Comparison of ENCODE assay signal across 11 cellular contexts in genomic region chr9:84121991-84122523, GRCh38.
DNase-seq lines count a peak whose midpoint lies in the region; TF ChIP-seq lines count a peak whose summit lies in the region.
"Had no signal": no experiment of that assay in that cellular context is flagged by ENCODE, and none has a peak within 500 bp of the region (broad histone marks: within the 10 kb centered on the region; RNA-seq: fewer than 3 reads in every experiment).

No MANE protein-coding gene starts in this region.

- no peaks in the 10 kb centered on the region for H3K36me3 Mint-ChIP-seq in neural progenitor cell
- H3K36me3 Mint-ChIP-seq: memory B cell had no signal

- H3K27me3 ChIP-seq in neural progenitor cell: no peaks in the 10 kb centered on the region

- H3K4me2 ChIP-seq in neural progenitor cell: peak overlapping the region; percentile 4

- TF ChIP-seq CTCF in cardiac fibroblast (IDR thresholded peaks at IDR 0.05; ENCODE audit: low read depth, low read length) (no peak), neural progenitor cell (IDR thresholded peaks at IDR 0.05) (no peak), GM13977 (IDR thresholded peaks at IDR 0.05; ENCODE audit: extremely low read depth, insufficient read depth, missing control alignments) (no peak)

- no peak overlapping the region for H3K9ac ChIP-seq in neural progenitor cell

- peak; percentile 63 for DNase-seq in GM03348 (ENCODE audit: low spot score)
- peak; percentile 63 for DNase-seq in NCI-H2029 treated with DMSO at 0.1 percent for 48 hours (lab: John Stamatoyannopoulos, UW)
- peak; percentile 6 to 77 for DNase-seq in cardiac fibroblast (ENCODE audit: low read depth in 2 of 2)
- DNase-seq in neural progenitor cell (ENCODE audit: low spot score): no peak
- DNase-seq in GM13977 (ENCODE audit: low spot score): no peak
- no peak for DNase-seq in T-helper 9 cell
- DNase-seq in GF-D8 (lab: John Stamatoyannopoulos, UW): no peak
- DNase-seq: activated CD4-positive, alpha-beta memory T cell treated with anti-CD3 and anti-CD28 coated beads, Interleukin-2, amount 10 ng/mL, durations not matched to agents 7 days and 5 days; activated naive CD4-positive, alpha-beta T cell treated with anti-CD3 and anti-CD28 coated beads, Interleukin-2, amount 50 U/mL, for 16 hours; T-helper 17 cell had no signal

- H3K36me3 ChIP-seq in neural progenitor cell: no peaks in the 10 kb centered on the region

- peaks cover 8% of the 10 kb centered on the region for H3K4me1 ChIP-seq in neural progenitor cell

- peaks cover 4% of the 10 kb centered on the region for H3K9me3 Mint-ChIP-seq in neural progenitor cell

- H3K27me3 Mint-ChIP-seq in neural progenitor cell (ENCODE audit: insufficient read depth, low read depth): no peaks in the 10 kb centered on the region

- in situ Hi-C loops in GM13977 (cut with MboI; ENCODE audit: low pct_unique_long_range_greater_than_20kb, low sequenced_read_pairs, unreplicated experiment): no loop called here

- H4K20me1 ChIP-seq in neural progenitor cell (ENCODE audit: low read depth): no peaks in the 10 kb centered on the region

- H3K9me3 ChIP-seq in neural progenitor cell (ENCODE audit: low read depth): no peaks in the 10 kb centered on the region

- no peak overlapping the region for H3K4me3 Mint-ChIP-seq in neural progenitor cell
- H3K4me3 Mint-ChIP-seq: activated CD4-positive, alpha-beta memory T cell treated with anti-CD3 and anti-CD28 coated beads, Interleukin-2, amount 10 ng/mL, durations not matched to agents 7 days and 5 days; memory B cell; T-helper 17 cell had no signal

- H3K4me3 ChIP-seq in cardiac fibroblast (replicated peaks in 1 of 2; ENCODE audit: low read depth in 2 of 2, low read length in 2 of 2) (no peak overlapping the region), neural progenitor cell (no peak overlapping the region)

- no peak overlapping the region for H3K27ac Mint-ChIP-seq in neural progenitor cell
- H3K27ac Mint-ChIP-seq: activated CD4-positive, alpha-beta memory T cell treated with anti-CD3 and anti-CD28 coated beads, Interleukin-2, amount 10 ng/mL, durations not matched to agents 7 days and 5 days; memory B cell; T-helper 17 cell had no signal

- peaks cover 5% of the 10 kb centered on the region for H3K4me1 Mint-ChIP-seq in neural progenitor cell

- H3K79me2 ChIP-seq in neural progenitor cell (ENCODE audit: low read depth): no peaks in the 10 kb centered on the region

- no peaks in the 10 kb centered on the region for H3F3A ChIP-seq in neural progenitor cell (ENCODE audit: low read depth)

- H3K27ac ChIP-seq in neural progenitor cell: no peak overlapping the region

- H2AFZ ChIP-seq in neural progenitor cell (replicated peaks): peak overlapping the region; percentile 15

Comparison
In these comparisons a context has a peak if more than half of its experiments do, and no peak if none do; other contexts are left out.
1. DNase-seq: peak in GM03348 (single experiment), NCI-H2029 treated with DMSO at 0.1 percent for 48 hours (single experiment) and cardiac fibroblast (2 of 2); none in neural progenitor cell (single experiment), GM13977 (single experiment), T-helper 9 cell (single experiment) and GF-D8 (single experiment).